8 cellular contexts compared by ENCODE assay signal in genomic region chr10:62264702-62265436, GRCh38. TPM values are rescaled to one million over a fixed set of nuclear protein-coding genes. Genes with fewer than 3 reads are reported as not detected.
DNase-seq lines count a peak whose midpoint lies in the region; ATAC-seq, FAIRE-seq and TF ChIP-seq lines count a peak whose summit lies in the region.

No MANE protein-coding gene starts in this region.

- TF ChIP-seq RAD21 in A549 (conservative IDR thresholded peaks at IDR 0.05 in 1 of 2, IDR thresholded peaks at IDR 0.05 in 1 of 2) (peak; percentile 63 to 66), SK-N-SH (IDR thresholded peaks at IDR 0.05; ENCODE audit: low read length) (peak; percentile 67)

- DNase-seq in A549 (ENCODE audit: low read depth in 1 of 2, low spot score in 1 of 2) (peak; percentile 50 to 85), GM04504 (ENCODE audit: low read depth) (peak; percentile 67), SK-N-SH (peak; percentile 65), foreskin fibroblast (peak; percentile 74 to 87), psoas muscle (no peak)

- peaks cover 50% of the 10 kb centered on the region for H3K79me2 ChIP-seq in SK-N-SH (ENCODE audit: insufficient read depth)

- H3K9me3 ChIP-seq in A549 (no peaks in the 10 kb centered on the region), SK-N-SH (no peaks in the 10 kb centered on the region), psoas muscle (no peaks in the 10 kb centered on the region)

- H3K4me1 ChIP-seq in A549, result peaks cover 7% of the 10 kb centered on the region; the same call in 1 of the 3 replicates
- H3K4me1 ChIP-seq in SK-N-SH (ENCODE audit: control insufficient read depth in 1 of 2, insufficient read depth in 2 of 2, low read depth in 1 of 2, low read length in 1 of 2), result peaks cover 16 to 36% of the 10 kb centered on the region in 2 experiments; a peak in 3 of 4 replicates
- peaks cover 7% of the 10 kb centered on the region for H3K4me1 ChIP-seq in psoas muscle

- WGBS in A549 (ENCODE audit: missing lambda C conversion rate), result 3% methylated on average over 1 of the region's 1 CpG
- 12% methylated on average over 1 of the region's 1 CpG for WGBS in SK-N-SH (ENCODE audit: low lambda C conversion rate)
- WGBS in psoas muscle, 3 donors, result 33 to 43% (median 37%) methylated on average over 1 of the region's 1 CpG

- H3K27ac ChIP-seq in A549, result no peak overlapping the region
- peak overlapping the region; percentile 19 to 58; a peak in 3 of 4 replicates for H3K27ac ChIP-seq in SK-N-SH (ENCODE audit: low read depth in 2 of 2, low read length in 1 of 2)
- no peak overlapping the region for H3K27ac ChIP-seq in psoas muscle

- FAIRE-seq in A549 (lab: Jason Lieb, UNC), result peak; percentile 80

- POLR2A ChIA-PET in A549 (lab: Yijun Ruan, JAX), result interaction anchor here (1.0 kb wide), 1 partner anchor 226 kb away, joined by 3 read pairs; no protein-coding TSS in a partner anchor
- POLR2A ChIA-PET in SK-N-SH (lab: Yijun Ruan, JAX), result no interaction called here

- H3K4me3 ChIP-seq in A549 (no peak overlapping the region), SK-N-SH (ENCODE audit: low read depth in 2 of 2, low read length in 1 of 2) (no peak overlapping the region), foreskin fibroblast (ENCODE audit: low read depth in 1 of 2, low read length in 2 of 2) (no peak overlapping the region), psoas muscle (no peak overlapping the region)

- H3K9ac ChIP-seq in SK-N-SH, result no peak overlapping the region

- CTCF ChIA-PET in A549 (lab: Yijun Ruan, JAX), result interaction anchor here (0.6 to 2.5 kb wide), 27 partner anchors 12 to 1462 kb away, joined by 3 to 10 read pairs (median 3); no protein-coding TSS in a partner anchor
- CTCF ChIA-PET in SK-N-SH (lab: Yijun Ruan, JAX), result interaction anchor here (0.6 to 3.7 kb wide), 22 partner anchors 9 to 226 kb away, joined by 3 to 17 read pairs (median 4); no protein-coding TSS in a partner anchor

- H3K9me2 ChIP-seq in SK-N-SH, result no peaks in the 10 kb centered on the region

- no peak for TF ChIP-seq EP300 in A549 (IDR thresholded peaks at IDR 0.05)
- TF ChIP-seq EP300 in SK-N-SH (IDR thresholded peaks at IDR 0.05; ENCODE audit: borderline replicate concordance in 1 of 2, low read depth in 1 of 2, low read length in 1 of 2), result no peak

- TF ChIP-seq POLR2A in A549 (IDR thresholded peaks at IDR 0.05; ENCODE audit: low read length), result no peak

- H4K20me1 ChIP-seq in SK-N-SH (ENCODE audit: insufficient read depth), result no peaks in the 10 kb centered on the region

- H3K4me2 ChIP-seq in A549, result no peak overlapping the region; the same call in 2 of the 3 replicates
- no peak overlapping the region for H3K4me2 ChIP-seq in SK-N-SH

- H3K27me3 ChIP-seq in SK-N-SH (ENCODE audit: insufficient read depth) (no peaks in the 10 kb centered on the region), psoas muscle (ENCODE audit: insufficient read depth in 3 of 3, low read length in 2 of 3) (peaks cover 0 to 12% (median 0%) of the 10 kb centered on the region in 3 donors)

- TF ChIP-seq CTCF in A549 (IDR thresholded peaks at IDR 0.05) (peak; percentile 57), SK-N-SH (IDR thresholded peaks at IDR 0.05) (peak; percentile 77), foreskin fibroblast (IDR thresholded peaks at IDR 0.05; ENCODE audit: low read depth, low read length) (peak; percentile 63), psoas muscle (IDR thresholded peaks at IDR 0.05) (peak; percentile 38)

- intact Hi-C loops in psoas muscle (cut with DNase I), result no loop called here

- no peak overlapping the region for H2AFZ ChIP-seq in SK-N-SH (ENCODE audit: low read depth)

- peaks cover 15% of the 10 kb centered on the region for H3F3A ChIP-seq in SK-N-SH (replicated peaks; ENCODE audit: insufficient read depth)

- ATAC-seq in A549 (peak; percentile 75 to 82), HG03520 (IDR thresholded peaks at IDR 0.05; ENCODE audit: unreplicated experiment) (peak; percentile 54), psoas muscle (no peak), HG03280 (IDR thresholded peaks at IDR 0.05; ENCODE audit: unreplicated experiment) (no peak)
- ATAC-seq in activated CD4-positive, CD25-positive, alpha-beta regulatory T cell treated with anti-CD3 and anti-CD28 coated beads, Interleukin-2, amount 50 U/mL, for 24 hours, result no peak

- H3K36me3 ChIP-seq in SK-N-SH (replicated peaks in 1 of 2; ENCODE audit: control insufficient read depth in 1 of 2, insufficient read depth in 2 of 2, low read length in 1 of 2) (peaks cover 6 to 8% of the 10 kb centered on the region in 2 experiments), psoas muscle (ENCODE audit: insufficient read depth in 1 of 2, low read depth in 1 of 2) (no peaks in the 10 kb centered on the region)

TF ChIP-seq in A549, 52 proteins besides CTCF, POLR2A, EP300 and RAD21:
- TF ChIP-seq SMC3 (IDR thresholded peaks at IDR 0.05) (peak; percentile 70), POLR2AphosphoS2 (conservative IDR thresholded peaks at IDR 0.05; ENCODE audit: low read length) (no peak)

TF ChIP-seq in SK-N-SH, 30 proteins besides CTCF, POLR2A, EP300 and RAD21:
- TF ChIP-seq RCOR1 (IDR thresholded peaks at IDR 0.05; ENCODE audit: low read length) (peak; percentile 10; the same call in 1 of the 2 replicates), TEAD4 (IDR thresholded peaks at IDR 0.05; ENCODE audit: borderline replicate concordance, insufficient read depth) (no peak), TCF12 (IDR thresholded peaks at IDR 0.05) (peak; percentile 28; the same call in 1 of the 2 replicates), MAX (IDR thresholded peaks at IDR 0.05; ENCODE audit: low read depth) (no peak), SIN3A (IDR thresholded peaks at IDR 0.05; ENCODE audit: borderline replicate concordance, low read depth, low read length) (0 out of 2 replicates have a peak, but pooled peaks have one; percentile 25), EZH2phosphoT487 (IDR thresholded peaks at IDR 0.05; ENCODE audit: borderline replicate concordance, low read depth) (no peak), SMC3 (IDR thresholded peaks at IDR 0.05; ENCODE audit: low read depth, low read length) (peak; percentile 68)

RNA-seq across cellular contexts. Expression of gene RTKN2, which starts 3.8 kb away (rescaled TPM):
- polyA plus RNA-seq in A549 (2011; rRNA removed) (1.4 and 2.4 TPM in 2 replicates), A549 (2017; fragmentation: RNase III; extraction: RNeasy Plus Mini Kit Qiagen cat#74134 plus additional on column Dnase treatment) (1.6 to 1.8 TPM (median 1.8 TPM) in 3 replicates), SK-N-SH (2012; rRNA removed) (1.4 and 1.5 TPM in 2 replicates), psoas muscle (under 1 TPM; 0.01 to 0.04 (median 0.03) TPM)
- polyA plus RNA-seq in A549 (2012; cell fraction: cytosol; rRNA removed), result 0.39 and 0.40 TPM in 2 replicates
- 0.18 and 0.21 TPM in 2 replicates for polyA plus RNA-seq in A549 (2012; cell fraction: nucleus; rRNA removed)
- polyA minus RNA-seq in A549 (2011; rRNA and poly(A)+ RNA removed), result 0.58 and 0.83 TPM in 2 replicates
- 2.0 and 2.6 TPM in 2 replicates for polyA plus RNA-seq in SK-N-SH (2012; cell fraction: cytosol; rRNA removed)
- 1.1 and 2.8 TPM in 2 replicates for polyA plus RNA-seq in SK-N-SH (2012; cell fraction: nucleus; rRNA removed)
- total RNA-seq in psoas muscle, result under 1 TPM in 1 of 4 donors, not detected in 3; 0.09 TPM

Comparison
In these comparisons a context has a peak if more than half of its experiments do, and no peak if none do; other contexts are left out.
1. ATAC-seq: peak in A549 (2 of 2) and HG03520 (single experiment); none in psoas muscle (0 of 4), activated CD4-positive, CD25-positive, alpha-beta regulatory T cell treated with anti-CD3 and anti-CD28 coated beads, Interleukin-2, amount 50 U/mL, for 24 hours (0 of 2) and HG03280 (single experiment).
2. DNase-seq: peak in A549 (2 of 2), GM04504 (single experiment), SK-N-SH (single experiment) and foreskin fibroblast (2 of 2); none in psoas muscle (0 of 2).
3. H3K27ac ChIP-seq: peak in SK-N-SH (2 of 2); none in A549 (0 of 2) and psoas muscle (single experiment).
4. Of the 12 proteins assayed by ChIP-seq in both A549 and SK-N-SH: peak only in A549: none; only in SK-N-SH: RCOR1; in both: CTCF, RAD21 and SMC3; in neither: 8.
5. Peak in every context shown above with its lines, with median percentiles within 50 percentile points of each other: CTCF ChIP-seq.